Comparison of ENCODE assay signal across 1 cellular context in genomic region chr2:65113229-65113628, GRCh38.
TF ChIP-seq lines count a peak whose summit lies in the region.

No MANE protein-coding gene starts in this region.

TF ChIP-seq in HepG2, 621 proteins besides CTCF, POLR2A, EP300 and RAD21:
- no peak for TF ChIP-seq BCLAF1 (IDR thresholded peaks at IDR 0.05)
- no peak for TF ChIP-seq CENPBD1 (CRISPR knock-in tag; IDR thresholded peaks at IDR 0.05; ENCODE audit: borderline replicate concordance, low read depth)
- no peak for TF ChIP-seq MYC (CRISPR knock-in tag; IDR thresholded peaks at IDR 0.05; ENCODE audit: borderline replicate concordance)
- no peak for TF ChIP-seq ATF3 (CRISPR knock-in tag; IDR thresholded peaks at IDR 0.05)
- TF ChIP-seq ZNF749 (CRISPR knock-in tag; IDR thresholded peaks at IDR 0.05; ENCODE audit: borderline replicate concordance): no peak
- TF ChIP-seq ZNF460 (CRISPR knock-in tag; IDR thresholded peaks at IDR 0.05; ENCODE audit: borderline replicate concordance): no peak
- TF ChIP-seq ZNF556 (CRISPR knock-in tag; IDR thresholded peaks at IDR 0.05; ENCODE audit: borderline replicate concordance): no peak
- no peak for TF ChIP-seq ZNF737 (CRISPR knock-in tag; IDR thresholded peaks at IDR 0.05; ENCODE audit: borderline replicate concordance)
- TF ChIP-seq IRF1 (CRISPR knock-in tag; IDR thresholded peaks at IDR 0.05; ENCODE audit: low read depth): no peak
- no peak for TF ChIP-seq ZNF550 (CRISPR knock-in tag; IDR thresholded peaks at IDR 0.05; ENCODE audit: borderline replicate concordance)
